In the genomic region with DNA sequence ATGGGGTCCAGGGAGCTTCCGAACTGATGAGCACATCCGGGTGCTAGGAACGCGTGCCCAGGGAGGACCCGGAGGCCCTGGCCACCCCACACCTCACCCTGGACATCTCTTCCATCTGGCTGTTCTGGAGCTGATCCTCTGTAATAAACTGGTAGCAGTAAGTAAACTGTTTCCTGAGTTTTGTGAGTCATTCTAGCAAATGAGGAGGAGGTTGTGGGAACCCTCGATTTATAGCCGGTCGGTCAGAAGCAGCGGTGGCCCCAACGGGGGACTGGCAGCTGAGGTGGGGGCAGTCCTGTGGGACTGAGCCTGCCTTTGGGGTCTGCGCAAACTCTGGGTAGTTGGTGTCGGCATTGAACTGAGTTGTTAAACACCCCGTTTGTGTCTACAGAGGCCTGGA, we compare ENCODE assay signal across 17 cellular contexts.
"Had no signal": no experiment of that assay in that cellular context is flagged by ENCODE, and none has a peak within 500 bp of the region (broad histone marks: within the 10 kb centered on the region; RNA-seq: fewer than 3 reads in every experiment).

No MANE protein-coding gene starts in this region.

- H3K4me1 ChIP-seq: right lobe of liver had no signal

- ATAC-seq: activated CD8-positive, alpha-beta T cell treated with anti-CD3 and anti-CD28 coated beads, Interleukin-2, amount 10 ng/mL, durations not matched to agents 7 days and 5 days; gastrocnemius medialis; naive thymus-derived CD4-positive, alpha-beta T cell; psoas muscle; right lobe of liver had no signal

- H3K27ac ChIP-seq: coronary artery, gastrocnemius medialis, psoas muscle, right lobe of liver had no signal

- H3K27me3 ChIP-seq: gastrocnemius medialis, right lobe of liver had no signal

- H3K36me3 ChIP-seq: gastrocnemius medialis, right lobe of liver had no signal

- DNase-seq: activated CD8-positive, alpha-beta memory T cell treated with anti-CD3 and anti-CD28 coated beads, Interleukin-2, amount 50 U/mL, for 48 hours; activated CD8-positive, alpha-beta T cell treated with anti-CD3 and anti-CD28 coated beads, Interleukin-2, amount 10 ng/mL, durations not matched to agents 7 days and 5 days; activated naive CD4-positive, alpha-beta T cell treated with Interleukin-2 at 50 U/mL for 16 hours; caudate nucleus; effector CD4-positive, alpha-beta T cell; gastrocnemius medialis; kidney; midbrain; naive thymus-derived CD4-positive, alpha-beta T cell; psoas muscle; right lobe of liver; stimulated activated CD4-positive, alpha-beta T cell treated with anti-CD3 and anti-CD28 coated beads, Interleukin-2, amount 100 ng/mL, for 24 hours; stimulated activated naive CD4-positive, alpha-beta T cell; substantia nigra; SW 1271; trophoblast cell had no signal

- H3K4me3 ChIP-seq: coronary artery, gastrocnemius medialis, psoas muscle, right lobe of liver had no signal

- H3K9me3 ChIP-seq: gastrocnemius medialis, psoas muscle, right lobe of liver had no signal
